ENCODE assay signal across 1 cellular context in genomic region chr5:124030043-124030461, GRCh38.
TF ChIP-seq lines count a peak whose summit lies in the region.

No MANE protein-coding gene starts in this region.

TF ChIP-seq in GM23338, 12 proteins besides CTCF, POLR2A, EP300 and RAD21 (continued from another document):
- TF ChIP-seq REST (IDR thresholded peaks at IDR 0.05; ENCODE audit: unreplicated experiment) (no peak), CREB1 (CRISPR knock-in tag; IDR thresholded peaks at IDR 0.05; ENCODE audit: low read depth) (no peak), ETS1 (IDR thresholded peaks at IDR 0.05) (no peak), POLR2AphosphoS5 (IDR thresholded peaks at IDR 0.05; ENCODE audit: low read depth) (no peak)
